ENCODE assay signal across 19 cellular contexts in the genomic region with DNA sequence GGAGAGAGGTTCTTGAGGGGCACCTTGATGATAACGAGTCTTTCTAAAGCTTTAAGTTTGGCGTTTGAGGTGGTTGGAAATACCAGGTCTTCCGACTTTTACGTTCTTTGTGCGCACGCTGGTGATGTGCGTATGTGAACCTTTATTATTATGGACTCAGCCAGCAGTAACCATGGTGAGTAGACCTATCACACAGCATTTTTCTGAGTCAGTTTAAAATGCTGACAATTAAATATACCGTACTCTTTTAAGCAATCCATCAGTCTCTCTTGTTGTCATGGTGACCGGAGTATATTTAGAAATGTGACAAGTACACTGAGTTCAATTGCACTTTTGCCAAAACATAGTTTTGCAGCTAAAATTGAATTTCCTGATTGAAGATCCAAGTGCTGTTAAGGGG.
A peak's percentile ranks its signal among the peaks of the same experiment; 100 is the strongest.
DNase-seq lines count a peak whose midpoint lies in the region; ATAC-seq, FAIRE-seq and TF ChIP-seq lines count a peak whose summit lies in the region.
"Had no signal": no experiment of that assay in that cellular context is flagged by ENCODE, and none has a peak within 500 bp of the region (broad histone marks: within the 10 kb centered on the region; RNA-seq: fewer than 3 reads in every experiment).

No MANE protein-coding gene starts in this region.

- H3K4me3 ChIP-seq in right atrium auricular region (no peak overlapping the region), stomach smooth muscle (ENCODE audit: low read length in 2 of 2) (no peak overlapping the region)

- H3K36me3 ChIP-seq in right atrium auricular region = no peaks in the 10 kb centered on the region
- no peaks in the 10 kb centered on the region for H3K36me3 ChIP-seq in stomach smooth muscle (ENCODE audit: control insufficient read depth in 2 of 2, insufficient read depth in 2 of 2, low read length in 2 of 2)

- DNase-seq in H54 (ENCODE audit: insufficient read length, low spot score) (no peak), cerebellum (ENCODE audit: low spot score) (peak; percentile 21), right atrium auricular region (ENCODE audit: low spot score) (no peak)
- DNase-seq: COR-L47; EL; foreskin keratinocyte; HCEC 1CT; KBM-7; left cardiac atrium; NCI-H1048; NCI-H2171; stimulated activated naive CD8-positive, alpha-beta T cell treated with anti-CD3 and anti-CD28 coated beads, Interleukin-15, Interleukin-2, amounts not matched to agents 100 U/mL and 50 U/mL, for 24 hours; T-helper 9 cell had no signal

- peaks cover 0 to 27% of the 10 kb centered on the region in 2 donors for H3K4me1 ChIP-seq in right atrium auricular region
- peaks cover 23% of the 10 kb centered on the region for H3K4me1 ChIP-seq in stomach smooth muscle (ENCODE audit: control insufficient read depth, insufficient read depth, low read length)

- H3K9me3 ChIP-seq in right atrium auricular region (no peaks in the 10 kb centered on the region), stomach smooth muscle (ENCODE audit: control insufficient read depth in 2 of 2, low read length in 2 of 2) (no peaks in the 10 kb centered on the region)

- H3K27ac ChIP-seq in right atrium auricular region (peak overlapping the region; percentile 61 to 83), stomach smooth muscle (ENCODE audit: low read length) (peak overlapping the region; percentile 32)
- H3K27ac ChIP-seq: foreskin keratinocyte had no signal

- no peak overlapping the region for H3K9ac ChIP-seq in stomach smooth muscle (ENCODE audit: low read length in 2 of 2)

- H3K27me3 ChIP-seq in right atrium auricular region (no peaks in the 10 kb centered on the region), stomach smooth muscle (ENCODE audit: control insufficient read depth in 1 of 2, insufficient read depth in 2 of 2, low read length in 2 of 2) (no peaks in the 10 kb centered on the region)
- H3K27me3 ChIP-seq: foreskin keratinocyte had no signal

- no peak for TF ChIP-seq POLR2A in H54 (IDR thresholded peaks at IDR 0.05; ENCODE audit: low read depth, low read length)

- TF ChIP-seq CTCF in right atrium auricular region (IDR thresholded peaks at IDR 0.05) = no peak

- ATAC-seq in HG03280 (IDR thresholded peaks at IDR 0.05; ENCODE audit: unreplicated experiment) = no peak
- ATAC-seq in GM18870 (IDR thresholded peaks at IDR 0.05; ENCODE audit: unreplicated experiment) = no peak
- ATAC-seq in HG02938 (IDR thresholded peaks at IDR 0.05; ENCODE audit: unreplicated experiment) = no peak
- ATAC-seq: activated CD4-positive, CD25-positive, alpha-beta regulatory T cell treated with anti-CD3 and anti-CD28 coated beads, Interleukin-2, amount 50 U/mL, for 24 hours; foreskin keratinocyte; stimulated activated naive CD8-positive, alpha-beta T cell treated with anti-CD3 and anti-CD28 coated beads, Interleukin-15, Interleukin-2, amounts not matched to agents 100 U/mL and 50 U/mL, for 24 hours had no signal

- FAIRE-seq in H54 (lab: Jason Lieb, UNC) = peak; percentile 68
- FAIRE-seq: endometrium had no signal
